9 cellular contexts compared by ENCODE assay signal in the genomic region with DNA sequence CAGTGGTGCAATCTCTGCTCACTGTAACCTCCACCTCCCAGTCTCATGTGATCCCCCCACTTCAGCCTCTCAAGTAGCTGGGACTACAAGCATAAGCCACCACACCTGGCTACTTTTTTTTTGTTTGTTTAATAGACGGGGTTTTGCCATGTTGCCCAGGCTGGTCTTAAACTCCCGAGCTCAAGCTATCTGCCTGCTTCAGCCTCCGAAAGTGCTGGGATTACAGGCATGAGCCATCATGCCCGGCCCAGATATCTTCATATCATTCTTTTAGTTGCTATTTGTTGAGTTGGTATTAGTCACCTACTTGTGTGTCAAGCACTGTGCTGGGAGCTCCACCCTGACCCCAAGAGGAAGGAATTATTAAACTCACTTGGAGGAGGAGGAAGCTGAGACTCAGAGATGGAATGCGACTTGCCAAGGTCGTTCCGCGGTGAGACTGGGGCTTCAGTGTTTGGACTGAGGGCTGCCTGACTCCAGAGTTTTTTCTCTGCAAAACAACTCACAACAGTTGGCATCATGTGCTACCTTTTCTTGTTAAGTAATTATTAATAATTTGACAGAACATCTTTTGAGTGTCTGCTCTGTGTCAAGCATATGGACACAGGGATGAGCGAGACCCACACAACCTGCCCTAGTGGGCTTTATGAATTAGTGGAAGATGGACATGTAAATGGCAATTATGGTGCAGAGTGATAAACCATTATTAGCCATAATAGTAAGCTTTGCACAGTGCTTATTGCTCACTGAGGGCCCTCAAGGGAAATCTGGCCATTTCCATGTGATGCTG.
DNase-seq lines count a peak whose midpoint lies in the region; ATAC-seq, FAIRE-seq and TF ChIP-seq lines count a peak whose summit lies in the region.
"Had no signal": no experiment of that assay in that cellular context is flagged by ENCODE, and none has a peak within 500 bp of the region (broad histone marks: within the 10 kb centered on the region; RNA-seq: fewer than 3 reads in every experiment).

No MANE protein-coding gene starts in this region.

- TF ChIP-seq CTCF in GM12878 (IDR thresholded peaks at IDR 0.05 in 2 of 3, conservative IDR thresholded peaks at IDR 0.05 in 1 of 3; ENCODE audit: control insufficient read depth in 2 of 3, extremely low read depth in 1 of 3, insufficient read depth in 1 of 3, low read depth in 3 of 3, low read length in 3 of 3), result no peak
- peak; percentile 65 to 72 (median 70) for TF ChIP-seq CTCF in keratinocyte (optimal IDR thresholded peaks at IDR 0.05 in 1 of 3, IDR thresholded peaks at IDR 0.05 in 1 of 3, conservative IDR thresholded peaks at IDR 0.05 in 1 of 3; ENCODE audit: extremely low read depth in 1 of 3, insufficient read depth in 2 of 3, low read length in 3 of 3)
- no peak for TF ChIP-seq CTCF in CD4-positive, alpha-beta T cell (IDR thresholded peaks at IDR 0.05)

- H3K4me2 ChIP-seq in GM12878 (ENCODE audit: control insufficient read depth, insufficient read depth) (no peak overlapping the region), keratinocyte (ENCODE audit: control insufficient read depth, extremely low read depth, insufficient read depth, low read depth, low read length) (peak overlapping the region; percentile 72)

- BruUV-seq in GM12878 (replicated peaks; lab: Mats Ljungman, UMichigan), result no TSS peak

- ATAC-seq in GM12878 (no peak), GM21723 (IDR thresholded peaks at IDR 0.05; ENCODE audit: unreplicated experiment) (no peak)
- ATAC-seq in CD4-positive, alpha-beta T cell (ENCODE audit: poor library complexity), result no peak

- FAIRE-seq in GM12878 (lab: Jason Lieb, UNC), result no peak
- FAIRE-seq in keratinocyte (lab: Jason Lieb, UNC), result peak; percentile 94
- peak; percentile 9 for FAIRE-seq in urothelium cell line (lab: Jason Lieb, UNC)

- no peaks in the 10 kb centered on the region for H4K20me1 ChIP-seq in GM12878 (ENCODE audit: control insufficient read depth, insufficient read depth)
- H4K20me1 ChIP-seq in keratinocyte (ENCODE audit: control insufficient read depth, extremely low read depth, insufficient read depth, low read length), result no peaks in the 10 kb centered on the region

- H3K36me3 ChIP-seq in GM12878 (ENCODE audit: control insufficient read depth in 2 of 2, insufficient read depth in 2 of 2, low read length in 1 of 2), result no peaks in the 10 kb centered on the region
- no peaks in the 10 kb centered on the region for H3K36me3 ChIP-seq in keratinocyte (ENCODE audit: control insufficient read depth in 2 of 2, extremely low read depth in 1 of 2, insufficient read depth in 2 of 2, low read length in 2 of 2)

- POLR2A ChIA-PET in GM12878 (lab: Charles Lee), result no interaction called here
- POLR2A ChIA-PET in CD4-positive, alpha-beta T cell (lab: Charles Lee), result no interaction called here

- H3K4me3 ChIP-seq in GM12878, result no peak overlapping the region
- H3K4me3 ChIP-seq in keratinocyte (ENCODE audit: control insufficient read depth in 2 of 3, extremely low read depth in 1 of 3, insufficient read depth in 2 of 3, low read depth in 1 of 3, low read length in 3 of 3), result peak overlapping the region in 1 of 3 experiments; percentile 30

- DNase-seq in NCI-H2227 treated with DMSO at 0.1 percent for 48 hours (lab: John Stamatoyannopoulos, UW), result peak; percentile 6
- no peak for DNase-seq in NCI-H2227 (lab: John Stamatoyannopoulos, UW; ENCODE audit: unreplicated experiment)
- no peak for DNase-seq in GM12878 (ENCODE audit: low read depth, low spot score)
- peak; percentile 86 for DNase-seq in keratinocyte (ENCODE audit: low read depth, low spot score)
- DNase-seq in urothelium cell line (ENCODE audit: low spot score), result peak; percentile 89
- no peak for DNase-seq in NCI-H1092 (lab: John Stamatoyannopoulos, UW)
- DNase-seq in CD4-positive, alpha-beta T cell, result no peak
- DNase-seq: CD4-positive, CD25-positive, alpha-beta regulatory T cell had no signal

- H3K27ac Mint-ChIP-seq in CD4-positive, alpha-beta T cell, result no peak overlapping the region
- H3K27ac Mint-ChIP-seq: CD4-positive, CD25-positive, alpha-beta regulatory T cell had no signal

- H3K4me1 ChIP-seq in GM12878 (ENCODE audit: control insufficient read depth, insufficient read depth, low read length) (no peaks in the 10 kb centered on the region), keratinocyte (ENCODE audit: control insufficient read depth, extremely low read depth, insufficient read depth, low read length) (peaks cover 15% of the 10 kb centered on the region)

- CTCF ChIA-PET in GM12878 (lab: Yijun Ruan, JAX), result no interaction called here
- CTCF ChIA-PET in CD4-positive, alpha-beta T cell (lab: Charles Lee), result no interaction called here

- no peak overlapping the region for H3K9ac ChIP-seq in GM12878 (ENCODE audit: control insufficient read depth, insufficient read depth, low read length)
- H3K9ac ChIP-seq in keratinocyte (ENCODE audit: control insufficient read depth, extremely low read depth, insufficient read depth, low read length), result peak overlapping the region; percentile 45

- TF ChIP-seq POLR2A in GM12878 (IDR thresholded peaks at IDR 0.05; ENCODE audit: low read depth, low read length), result no peak

- no peaks in the 10 kb centered on the region for H3K79me2 ChIP-seq in GM12878 (ENCODE audit: control insufficient read depth, insufficient read depth, low read length)
- H3K79me2 ChIP-seq in keratinocyte (ENCODE audit: control insufficient read depth, insufficient read depth, low read length), result no peaks in the 10 kb centered on the region

- intact Hi-C loops in GM12878 (cut with micrococcal nuclease; ENCODE audit: unreplicated experiment), result no loop called here
- intact Hi-C loops in CD4-positive, alpha-beta T cell (cut with DNase I, micrococcal nuclease), result no loop called here

- SMC1A ChIA-PET in GM12878 (lab: Charles Lee; ENCODE audit: uncharacterized antibody, unreplicated experiment), result no interaction called here

- no peaks in the 10 kb centered on the region for H3K4me1 Mint-ChIP-seq in CD4-positive, alpha-beta T cell (ENCODE audit: low read depth)
- H3K4me1 Mint-ChIP-seq: CD4-positive, CD25-positive, alpha-beta regulatory T cell had no signal

- no peaks in the 10 kb centered on the region for H3K9me3 Mint-ChIP-seq in CD4-positive, alpha-beta T cell

- H3K9me1 ChIP-seq in keratinocyte (ENCODE audit: control insufficient read depth, extremely low read depth, insufficient read depth, low read length), result no peaks in the 10 kb centered on the region

- peaks cover 39% of the 10 kb centered on the region for H3K27me3 Mint-ChIP-seq in CD4-positive, alpha-beta T cell

- dilution Hi-C loops in keratinocyte (cut with MboI; ENCODE audit: extremely low pct_ligation_motif_present, low sequenced_read_pairs), result no loop called here

- RAD21 ChIA-PET in GM12878 (lab: Charles Lee; ENCODE audit: unreplicated experiment), result no interaction called here

- no peaks in the 10 kb centered on the region for H3K9me3 ChIP-seq in GM12878 (replicated peaks; ENCODE audit: control insufficient read depth, insufficient read depth, low read length)
- H3K9me3 ChIP-seq in keratinocyte (ENCODE audit: control insufficient read depth, low read depth, low read length), result no peaks in the 10 kb centered on the region
- no peaks in the 10 kb centered on the region for H3K9me3 ChIP-seq in CD4-positive, alpha-beta T cell (ENCODE audit: control insufficient read depth, low read length)

- no peaks in the 10 kb centered on the region for H3K36me3 Mint-ChIP-seq in CD4-positive, alpha-beta T cell (ENCODE audit: low read depth)
- H3K36me3 Mint-ChIP-seq: CD4-positive, CD25-positive, alpha-beta regulatory T cell had no signal

- in situ Hi-C loops in GM12878 (cut with MboI), result no loop called here

- no peak for TF ChIP-seq RAD21 in GM12878 (IDR thresholded peaks at IDR 0.05; ENCODE audit: insufficient read depth, low read depth, low read length)

- no peaks in the 10 kb centered on the region; a peak in 1 of 4 replicates for H3K27me3 ChIP-seq in GM12878 (replicated peaks in 1 of 2; ENCODE audit: control insufficient read depth in 2 of 2, insufficient read depth in 2 of 2, low read length in 1 of 2)
- H3K27me3 ChIP-seq in keratinocyte (ENCODE audit: control insufficient read depth, extremely low read depth, insufficient read depth, low read length), result no peaks in the 10 kb centered on the region
- no peaks in the 10 kb centered on the region for H3K27me3 ChIP-seq in CD4-positive, alpha-beta T cell (ENCODE audit: control insufficient read depth, insufficient read depth, low read length)

- H3K4me3 Mint-ChIP-seq in CD4-positive, alpha-beta T cell, result no peak overlapping the region
- H3K4me3 Mint-ChIP-seq: CD4-positive, CD25-positive, alpha-beta regulatory T cell had no signal

- H3K27ac ChIP-seq in GM12878 (ENCODE audit: control insufficient read depth, insufficient read depth) (no peak overlapping the region), keratinocyte (ENCODE audit: control insufficient read depth, insufficient read depth, low read length) (peak overlapping the region; percentile 57)
- no peak overlapping the region for H3K27ac ChIP-seq in CD4-positive, alpha-beta T cell (ENCODE audit: low read depth, low read length)

- H2AFZ ChIP-seq in GM12878 (ENCODE audit: control insufficient read depth, low read depth, low read length), result no peak overlapping the region
- H2AFZ ChIP-seq in keratinocyte (ENCODE audit: control insufficient read depth, low read length), result peak overlapping the region; percentile 64

- no peak for TF ChIP-seq EP300 in GM12878 (IDR thresholded peaks at IDR 0.05; ENCODE audit: borderline replicate concordance in 1 of 2, control insufficient read depth in 1 of 2, low read depth in 2 of 2, low read length in 2 of 2)

- WGBS in GM12878 (ENCODE audit: insufficient coverage, insufficient replicate concordance, low lambda C conversion rate, missing lambda C conversion rate), result 23% methylated on average over 9 of the region's 9 CpGs

TF ChIP-seq in GM12878, 131 proteins besides CTCF, POLR2A, EP300 and RAD21 (continues in another document):
- TF ChIP-seq BCL3 (IDR thresholded peaks at IDR 0.05; ENCODE audit: borderline replicate concordance, insufficient read depth, low read depth, low read length, poor library complexity, severe bottlenecking), result peak; percentile 83

Comparison
In these comparisons a context has a peak if more than half of its experiments do, and no peak if none do; other contexts are left out.
1. DNase-seq: peak in NCI-H2227 treated with DMSO at 0.1 percent for 48 hours (single experiment), keratinocyte (single experiment) and urothelium cell line (single experiment); none in NCI-H2227 (single experiment), GM12878 (single experiment), NCI-H1092 (single experiment) and CD4-positive, alpha-beta T cell (0 of 10).
2. CTCF ChIP-seq: peak in keratinocyte (3 of 3); none in GM12878 (0 of 3) and CD4-positive, alpha-beta T cell (single experiment).